In the genomic region with DNA sequence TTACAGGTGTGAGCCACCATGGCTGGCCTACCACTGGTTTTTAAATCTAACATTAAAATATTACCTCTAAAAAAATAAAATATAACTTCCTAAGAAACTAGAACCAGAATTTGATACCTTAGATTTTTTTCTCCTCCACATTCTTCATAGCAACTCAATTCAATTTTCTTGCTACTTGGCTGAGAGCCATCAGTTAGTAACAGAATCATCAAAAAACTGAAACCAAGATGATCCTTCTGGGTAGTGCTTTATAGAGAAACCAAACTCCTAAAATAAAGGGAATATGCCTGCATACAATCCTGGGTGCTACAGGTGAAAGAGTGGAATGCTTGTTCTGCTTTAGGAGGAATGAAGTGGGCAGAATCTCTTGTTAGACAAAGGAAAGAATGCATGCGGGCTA, we compare ENCODE assay signal across 23 cellular contexts.
DNase-seq lines count a peak whose midpoint lies in the region; ATAC-seq and TF ChIP-seq lines count a peak whose summit lies in the region.
"Had no signal": no experiment of that assay in that cellular context is flagged by ENCODE, and none has a peak within 500 bp of the region (broad histone marks: within the 10 kb centered on the region; RNA-seq: fewer than 3 reads in every experiment).

No MANE protein-coding gene starts in this region.

- TF ChIP-seq CTCF in osteoblast (IDR thresholded peaks at IDR 0.05; ENCODE audit: extremely low read depth, low read depth, low read length) (no peak), right atrium auricular region (IDR thresholded peaks at IDR 0.05) (no peak)

- H4K20me1 ChIP-seq in osteoblast (ENCODE audit: insufficient read depth, low read length): no peaks in the 10 kb centered on the region

- H3K27me3 ChIP-seq in osteoblast (ENCODE audit: insufficient read depth, low read length) (no peaks in the 10 kb centered on the region), right atrium auricular region (no peaks in the 10 kb centered on the region)

- no peak overlapping the region for H2AFZ ChIP-seq in osteoblast (ENCODE audit: low read length)

- no peak for ATAC-seq in left cardiac atrium
- ATAC-seq in HG02981 (IDR thresholded peaks at IDR 0.05; ENCODE audit: unreplicated experiment): no peak
- ATAC-seq: GM12878 had no signal

- no peak overlapping the region for H3K4me2 ChIP-seq in osteoblast (ENCODE audit: insufficient read depth, low read length)
- H3K4me2 ChIP-seq: KMS-11 had no signal

- no peak overlapping the region for H3K27ac ChIP-seq in osteoblast (ENCODE audit: low read depth, low read length)
- H3K27ac ChIP-seq in right atrium auricular region: no peak overlapping the region
- H3K27ac ChIP-seq: 22Rv1, KMS-11 had no signal

- intact Hi-C loops in left cardiac atrium (cut with DNase I): loop anchor here in 1 of 2 donors (10.0 kb wide), 1 partner anchor 61 kb away; no protein-coding TSS in a partner anchor

- H3K4me1 ChIP-seq in osteoblast (ENCODE audit: insufficient read depth, low read length) (peaks cover 16% of the 10 kb centered on the region), right atrium auricular region (peaks cover 0 to 18% of the 10 kb centered on the region in 2 donors)
- H3K4me1 ChIP-seq: HAP-1 had no signal

- peak; percentile 14 for DNase-seq in NCI-H2107 treated with DMSO at 0.1 percent for 48 hours (lab: John Stamatoyannopoulos, UW; ENCODE audit: unreplicated experiment)
- no peak for DNase-seq in NCI-H2107 (lab: John Stamatoyannopoulos, UW)
- peak; percentile 35 for DNase-seq in fibroblast of gingiva (ENCODE audit: low read depth)
- DNase-seq in osteoblast (ENCODE audit: insufficient read length, low spot score, missing footprints): peak; percentile 8
- no peak for DNase-seq in right atrium auricular region (ENCODE audit: low spot score)
- DNase-seq in left cardiac atrium: no peak
- DNase-seq: CD8-positive, alpha-beta memory T cell; DMS 273 treated with DMSO at 0.1 percent for 48 hours; DMS79; EL; GDM1; GOT3; HFFc6; MM.1S; NCI-H2029; NCI-H524; NCI-H774; SIG-M5 had no signal

- no peaks in the 10 kb centered on the region for H3K79me2 ChIP-seq in osteoblast (ENCODE audit: insufficient read depth, low read length)

- H3K4me3 ChIP-seq in osteoblast (ENCODE audit: insufficient read depth, low read length) (no peak overlapping the region), right atrium auricular region (no peak overlapping the region)
- H3K4me3 ChIP-seq: GM12878, HAP-1 had no signal

- H3K36me3 ChIP-seq in osteoblast (ENCODE audit: insufficient read depth, low read length): no peaks in the 10 kb centered on the region
- H3K36me3 ChIP-seq in right atrium auricular region: peaks cover 30% of the 10 kb centered on the region

- H3K9me3 ChIP-seq in osteoblast (ENCODE audit: low read depth, low read length) (no peaks in the 10 kb centered on the region), right atrium auricular region (no peaks in the 10 kb centered on the region)
- H3K9me3 ChIP-seq: HAP-1 had no signal

Comparison
In these comparisons a context has a peak if more than half of its experiments do, and no peak if none do; other contexts are left out.
1. DNase-seq: peak in NCI-H2107 treated with DMSO at 0.1 percent for 48 hours (single experiment), fibroblast of gingiva (single experiment) and osteoblast (single experiment); none in NCI-H2107 (single experiment), right atrium auricular region (single experiment) and left cardiac atrium (single experiment).